In the genomic region with DNA sequence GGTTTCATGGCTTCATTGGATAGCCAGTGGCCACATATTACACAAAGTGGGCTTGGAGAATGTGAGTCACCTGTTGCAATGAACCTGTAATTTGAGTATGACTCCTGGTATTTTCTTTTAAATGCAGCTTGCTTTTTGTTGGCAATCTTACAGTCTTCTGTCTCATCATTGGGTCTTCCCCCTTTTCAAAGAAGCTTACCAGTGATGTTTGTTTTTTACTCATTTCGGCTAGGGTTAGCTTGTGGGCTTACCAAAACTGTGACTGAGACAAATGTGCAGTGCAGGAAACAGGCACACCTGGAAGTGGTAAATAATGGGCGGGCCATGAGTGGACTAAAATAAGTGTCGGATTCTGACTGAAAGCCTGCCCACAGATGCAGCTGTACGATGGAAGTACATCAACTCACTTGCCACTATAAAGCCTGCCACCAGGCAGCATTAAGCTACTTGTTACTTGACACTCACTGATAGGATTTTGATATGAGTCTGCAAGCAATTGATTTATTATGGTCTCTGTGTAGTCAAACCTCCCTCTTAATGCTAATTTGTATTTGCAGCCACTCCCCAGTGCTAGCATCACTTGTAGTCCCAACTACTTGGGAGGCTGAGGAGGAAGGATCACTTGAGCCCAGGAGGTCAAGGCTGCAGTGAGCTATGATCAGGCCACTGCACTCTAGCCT, we compare ENCODE assay signal across 9 cellular contexts. TPM values are rescaled to one million over a fixed set of nuclear protein-coding genes. Genes with fewer than 3 reads are reported as not detected.
DNase-seq lines count a peak whose midpoint lies in the region; ATAC-seq and TF ChIP-seq lines count a peak whose summit lies in the region.
"Had no signal": no experiment of that assay in that cellular context is flagged by ENCODE, and none has a peak within 500 bp of the region (broad histone marks: within the 10 kb centered on the region; RNA-seq: fewer than 3 reads in every experiment).

No MANE protein-coding gene starts in this region.

- H3K27me3 Mint-ChIP-seq in T-helper 17 cell (no peaks in the 10 kb centered on the region), naive B cell (no peaks in the 10 kb centered on the region), osteocyte (ENCODE audit: unreplicated experiment) (no peaks in the 10 kb centered on the region)

- no peak for TF ChIP-seq EP300 in tibial nerve (IDR thresholded peaks at IDR 0.05)

- DNase-seq in DMS79 treated with DMSO at 0.1 percent for 48 hours (lab: John Stamatoyannopoulos, UW) (peak; percentile 37), DMS79 (lab: John Stamatoyannopoulos, UW) (no peak), T-helper 17 cell (peak in 2 of 3 donors; percentile 34 to 50), naive B cell (no peak), osteocyte (ENCODE audit: extremely low spot score, unreplicated experiment) (no peak), left lobe of liver (ENCODE audit: low spot score) (no peak), tibial nerve (ENCODE audit: low spot score in 2 of 2) (no peak)

- H3K4me1 ChIP-seq in tibial nerve, result peaks cover 0 to 20% (median 4%) of the 10 kb centered on the region in 4 donors

- no peaks in the 10 kb centered on the region for H3K27me3 ChIP-seq in tibial nerve

- no peak for TF ChIP-seq POLR2A in tibial nerve (IDR thresholded peaks at IDR 0.05)

- H3K36me3 Mint-ChIP-seq in T-helper 17 cell (ENCODE audit: low read depth), result no peaks in the 10 kb centered on the region
- H3K36me3 Mint-ChIP-seq in naive B cell, result no peaks in the 10 kb centered on the region
- no peaks in the 10 kb centered on the region for H3K36me3 Mint-ChIP-seq in osteocyte (ENCODE audit: unreplicated experiment)

- no peak overlapping the region for H3K27ac ChIP-seq in tibial nerve
- H3K27ac ChIP-seq: 22Rv1 had no signal

- TF ChIP-seq CTCF in osteocyte (IDR thresholded peaks at IDR 0.05) (no peak), tibial nerve (IDR thresholded peaks at IDR 0.05) (no peak)

- no peaks in the 10 kb centered on the region for H3K36me3 ChIP-seq in tibial nerve

- peak; percentile 74 for ATAC-seq in HG02981 (IDR thresholded peaks at IDR 0.05; ENCODE audit: unreplicated experiment)
- ATAC-seq in T-helper 17 cell, result peak; percentile 72
- ATAC-seq in naive B cell (ENCODE audit: low read depth in 2 of 2), result peak; percentile 29 to 52
- ATAC-seq in left lobe of liver, result no peak

- no peak overlapping the region for H3K4me3 ChIP-seq in tibial nerve

- H3K27ac Mint-ChIP-seq in T-helper 17 cell (peak overlapping the region; percentile 97), naive B cell (peak overlapping the region in 2 of 6 donors; percentile 41 to 54), osteocyte (ENCODE audit: unreplicated experiment) (no peak overlapping the region)

- H3K9me3 ChIP-seq in T-helper 17 cell (ENCODE audit: control insufficient read depth, low read length, poor library complexity, severe bottlenecking) (no peaks in the 10 kb centered on the region), tibial nerve (no peaks in the 10 kb centered on the region)

- H3K9me3 Mint-ChIP-seq in naive B cell, result no peaks in the 10 kb centered on the region
- H3K9me3 Mint-ChIP-seq in osteocyte (ENCODE audit: unreplicated experiment), result no peaks in the 10 kb centered on the region

- H3K4me1 Mint-ChIP-seq in T-helper 17 cell, result peaks cover 40% of the 10 kb centered on the region
- H3K4me1 Mint-ChIP-seq in naive B cell, result peaks cover 17 to 29% (median 27%) of the 10 kb centered on the region in 3 donors
- H3K4me1 Mint-ChIP-seq in osteocyte (ENCODE audit: unreplicated experiment), result peaks cover 17% of the 10 kb centered on the region

- WGBS in tibial nerve, 2 donors, result 83 to 88% methylated on average over 4 of the region's 4 CpGs

- H3K4me3 Mint-ChIP-seq in T-helper 17 cell, result peak overlapping the region; percentile 63
- H3K4me3 Mint-ChIP-seq in naive B cell, result peak overlapping the region in 1 of 8 donors; percentile 94
- no peak overlapping the region for H3K4me3 Mint-ChIP-seq in osteocyte (ENCODE audit: unreplicated experiment)

RNA-seq across cellular contexts. Expression of a gene that starts 4.2 kb away (rescaled TPM):
- total RNA-seq in T-helper 17 cell (1 to 10 TPM; 7.5 to 9.2 TPM), osteocyte (6.0 and 7.0 TPM in 2 replicates), left lobe of liver (1.9 TPM), tibial nerve (1 to 10 TPM; 4.8 to 5.9 (median 5.3) TPM)
- polyA plus RNA-seq in naive B cell (ENCODE audit: low read depth in 6 of 6), result 1 to 10 TPM in 4 of 6 donors, under 1 TPM in 1, not detected in 1; 0.69 to 2.8 (median 1.6) TPM

Comparison
In these comparisons a context has a peak if more than half of its experiments do, and no peak if none do; other contexts are left out.
1. DNase-seq: peak in DMS79 treated with DMSO at 0.1 percent for 48 hours (single experiment) and T-helper 17 cell (2 of 3); none in DMS79 (single experiment), naive B cell (single experiment), osteocyte (single experiment), left lobe of liver (single experiment) and tibial nerve (0 of 2).